In genomic region chr2:241617431-241618154, GRCh38 we compare ENCODE assay signal across 8 cellular contexts. TPM values are rescaled to one million over a fixed set of nuclear protein-coding genes. Genes with fewer than 3 reads are reported as not detected.
A peak's percentile ranks its signal among the peaks of the same experiment; 100 is the strongest.
DNase-seq lines count a peak whose midpoint lies in the region; ATAC-seq and TF ChIP-seq lines count a peak whose summit lies in the region.

No MANE protein-coding gene starts in this region.

- H3K36me3 ChIP-seq in lung (ENCODE audit: control insufficient read depth in 2 of 2, insufficient read depth in 2 of 2, low read length in 2 of 2), result peaks cover 0 to 2% of the 10 kb centered on the region in 2 donors

- ATAC-seq in lung (ENCODE audit: insufficient read depth, low FRiP score), result no peak
- ATAC-seq in GM21619 (IDR thresholded peaks at IDR 0.05; ENCODE audit: unreplicated experiment), result no peak
- ATAC-seq in GM19455 (IDR thresholded peaks at IDR 0.05; ENCODE audit: unreplicated experiment), result no peak

- H3K9me3 ChIP-seq in lung (ENCODE audit: control insufficient read depth in 2 of 2, insufficient read depth in 1 of 2, low read length in 1 of 2), result no peaks in the 10 kb centered on the region

- H3K27me3 ChIP-seq in lung (ENCODE audit: control insufficient read depth, insufficient read depth), result no peaks in the 10 kb centered on the region

- H3K4me3 ChIP-seq in lung, result no peak overlapping the region

- H3K27ac ChIP-seq in lung (ENCODE audit: low read depth in 1 of 2, low read length in 1 of 2), result peak overlapping the region; percentile 55 to 58

- TF ChIP-seq CTCF in lung (IDR thresholded peaks at IDR 0.05; ENCODE audit: control extremely low read depth, extremely low read depth), result no peak

- H3K4me1 ChIP-seq in lung (ENCODE audit: control insufficient read depth in 2 of 2, insufficient read depth in 2 of 2, low read length in 2 of 2), result peaks cover 0 to 9% of the 10 kb centered on the region in 2 donors

- DNase-seq in activated T-cell treated with anti-CD3 and anti-CD28 coated beads, Interleukin-2, amount 50 U/mL, for 1 hour, result peak; percentile 50
- DNase-seq in activated T-cell treated with anti-CD3 and anti-CD28 coated beads for 4 hours (no peak), NCI-H2029 treated with DMSO at 0.1 percent for 48 hours (lab: John Stamatoyannopoulos, UW) (peak; percentile 76), astrocyte of the hippocampus (ENCODE audit: low read depth, low spot score) (peak; percentile 17), lung (ENCODE audit: low spot score) (no peak), GM19240 (ENCODE audit: insufficient read length, low spot score) (no peak)

- 39 to 45% methylated on average over 15 of the region's 15 CpGs for WGBS in lung, 2 donors

RNA-seq across cellular contexts. Expression of gene THAP4, which starts 19.4 kb away (rescaled TPM):
- total RNA-seq in lung, result 10 to 100 TPM; 43.9 to 46.0 TPM
- polyA plus RNA-seq in lung, result 10 to 100 TPM; 40.0 to 53.7 TPM

RNA-seq across cellular contexts. Expression of gene ATG4B, which starts 19.9 kb away (rescaled TPM):
- total RNA-seq in lung, result 10 to 100 TPM; 69.1 to 74.9 TPM
- polyA plus RNA-seq in lung, result 10 to 100 TPM; 45.1 to 55.0 TPM

RNA-seq across cellular contexts. Expression of gene BOK, which starts 59.0 kb away (rescaled TPM):
- 10 to 100 TPM; 11.8 to 44.3 TPM for total RNA-seq in lung
- 10 to 100 TPM; 26.8 to 31.5 TPM for polyA plus RNA-seq in lung

Comparison
In these comparisons a context has a peak if more than half of its experiments do, and no peak if none do; other contexts are left out.
1. DNase-seq: peak in activated T-cell treated with anti-CD3 and anti-CD28 coated beads, Interleukin-2, amount 50 U/mL, for 1 hour (single experiment), NCI-H2029 treated with DMSO at 0.1 percent for 48 hours (single experiment) and astrocyte of the hippocampus (single experiment); none in activated T-cell treated with anti-CD3 and anti-CD28 coated beads for 4 hours (single experiment), lung (single experiment) and GM19240 (single experiment).